Comparison of ENCODE assay signal across 15 cellular contexts in the genomic region with DNA sequence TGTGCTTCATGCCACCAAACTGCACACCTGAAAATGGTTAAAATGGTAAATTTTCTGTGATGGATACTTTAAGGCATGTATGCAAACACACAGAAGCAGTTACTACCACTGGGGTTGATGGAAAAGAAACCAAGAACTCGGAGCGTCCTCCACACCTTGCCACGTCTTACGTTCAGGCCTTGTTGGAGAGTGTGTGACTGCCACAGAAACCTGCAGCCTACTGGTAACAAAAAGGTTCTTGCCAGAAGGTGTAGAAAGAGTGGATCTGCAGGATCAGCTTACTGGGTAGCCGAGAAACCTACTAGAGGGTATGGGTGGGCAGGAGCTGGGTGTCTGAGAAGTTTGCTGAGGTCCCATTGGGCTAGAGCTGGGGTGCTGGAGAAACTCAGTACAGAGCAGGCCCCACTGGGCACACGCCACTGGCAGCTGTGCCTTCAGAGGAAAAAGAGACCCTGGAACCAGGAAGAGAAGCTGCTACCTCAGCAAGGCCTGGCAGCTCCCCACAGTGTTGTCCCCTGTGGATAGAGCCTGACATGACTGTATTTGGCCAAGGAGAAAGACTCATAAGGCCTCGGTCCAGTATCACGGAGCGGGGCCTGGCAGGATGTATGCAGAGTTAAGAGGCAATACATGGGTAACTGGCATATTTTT.
A peak's percentile ranks its signal among the peaks of the same experiment; 100 is the strongest.
DNase-seq lines count a peak whose midpoint lies in the region; ATAC-seq and TF ChIP-seq lines count a peak whose summit lies in the region.
"Had no signal": no experiment of that assay in that cellular context is flagged by ENCODE, and none has a peak within 500 bp of the region (broad histone marks: within the 10 kb centered on the region; RNA-seq: fewer than 3 reads in every experiment).

No MANE protein-coding gene starts in this region.

- no peak for TF ChIP-seq CTCF in WTC11 (IDR thresholded peaks at IDR 0.05)
- no peak for TF ChIP-seq CTCF in tibial artery (IDR thresholded peaks at IDR 0.05)

- no peaks in the 10 kb centered on the region for H3K36me3 ChIP-seq in tibial artery
- H3K36me3 ChIP-seq: lower lobe of right lung, upper lobe of right lung had no signal

- H3K4me3 Mint-ChIP-seq in WTC11 = no peak overlapping the region
- H3K4me3 Mint-ChIP-seq: activated naive CD4-positive, alpha-beta T cell treated with anti-CD3 and anti-CD28 coated beads, Interleukin-2, amount 10 ng/mL, durations not matched to agents 7 days and 5 days; nephron progenitor cell had no signal

- CTCF ChIA-PET in WTC11 (lab: Charles Lee) = interaction anchor here (1.7 kb wide), 1 partner anchor 14 kb away, joined by 6 read pairs; no protein-coding TSS in a partner anchor

- peak overlapping the region; percentile 29 to 56 for H3K27ac ChIP-seq in tibial artery
- H3K27ac ChIP-seq: lower lobe of right lung, upper lobe of right lung had no signal

- H3K4me3 ChIP-seq in tibial artery = no peak overlapping the region
- H3K4me3 ChIP-seq: lower lobe of right lung, upper lobe of right lung had no signal

- ATAC-seq in WTC11 (no peak), left lobe of liver (peak; percentile 21)
- ATAC-seq: lower lobe of right lung, upper lobe of right lung had no signal

- intact Hi-C loops in tibial artery (cut with DNase I; ENCODE audit: low total_unique reads) = no loop called here

- no peaks in the 10 kb centered on the region for H3K27me3 ChIP-seq in tibial artery
- H3K27me3 ChIP-seq: upper lobe of right lung had no signal

- no peaks in the 10 kb centered on the region for H3K9me3 ChIP-seq in tibial artery
- H3K9me3 ChIP-seq: lower lobe of right lung, upper lobe of right lung had no signal

- no peaks in the 10 kb centered on the region for H3K27me3 Mint-ChIP-seq in WTC11 (ENCODE audit: low read depth)

- peaks cover 16% of the 10 kb centered on the region for H3K9me3 Mint-ChIP-seq in WTC11

- peak; percentile 1 for DNase-seq in activated gamma-delta T cell treated with Interleukin-2 at 50 U/mL for 16 hours
- DNase-seq in activated gamma-delta T cell (lab: John Stamatoyannopoulos, UW) = no peak
- peak; percentile 1 for DNase-seq in WTC11 (ENCODE audit: low spot score)
- DNase-seq in left lobe of liver (ENCODE audit: low spot score) = peak; percentile 33
- peak in 1 of 2 donors; percentile 77 for DNase-seq in tibial artery
- no peak for DNase-seq in NCI-H2227 treated with DMSO at 0.1 percent for 48 hours (lab: John Stamatoyannopoulos, UW)
- no peak for DNase-seq in NCI-H524 (lab: John Stamatoyannopoulos, UW)
- DNase-seq in NCI-H748 (lab: John Stamatoyannopoulos, UW; ENCODE audit: unreplicated experiment) = no peak
- DNase-seq: activated naive CD4-positive, alpha-beta T cell treated with anti-CD3 and anti-CD28 coated beads, Interleukin-2, amount 10 ng/mL, durations not matched to agents 7 days and 5 days; DMS 273 treated with DMSO at 0.1 percent for 48 hours; lower lobe of right lung; nephron progenitor cell; stimulated activated CD4-positive, alpha-beta T cell treated with anti-CD3 and anti-CD28 coated beads, Interleukin-2, amount 100 ng/mL, for 48 hours; T1000 had no signal

- peaks cover 12% of the 10 kb centered on the region for H3K36me3 Mint-ChIP-seq in WTC11

- POLR2A ChIA-PET in WTC11 (lab: Charles Lee) = interaction anchor here (0.6 kb wide), 1 partner anchor 18 kb away, joined by 4 read pairs; no protein-coding TSS in a partner anchor

- H3K4me1 ChIP-seq in tibial artery = peaks cover 0 to 12% (median 9%) of the 10 kb centered on the region in 4 donors

- no peak overlapping the region for H3K27ac Mint-ChIP-seq in WTC11
- H3K27ac Mint-ChIP-seq: activated naive CD4-positive, alpha-beta T cell treated with anti-CD3 and anti-CD28 coated beads, Interleukin-2, amount 10 ng/mL, durations not matched to agents 7 days and 5 days; nephron progenitor cell had no signal

- H3K4me1 Mint-ChIP-seq in WTC11 = peaks cover 6% of the 10 kb centered on the region

TF ChIP-seq in WTC11, 78 proteins besides CTCF, POLR2A, EP300 and RAD21:
- TF ChIP-seq NFYB (CRISPR knock-in tag; conservative IDR thresholded peaks at IDR 0.05; ENCODE audit: low read depth) = no peak
- TF ChIP-seq IRF1 (CRISPR knock-in tag; IDR thresholded peaks at IDR 0.05) = no peak
- TF ChIP-seq, protein P1, sequence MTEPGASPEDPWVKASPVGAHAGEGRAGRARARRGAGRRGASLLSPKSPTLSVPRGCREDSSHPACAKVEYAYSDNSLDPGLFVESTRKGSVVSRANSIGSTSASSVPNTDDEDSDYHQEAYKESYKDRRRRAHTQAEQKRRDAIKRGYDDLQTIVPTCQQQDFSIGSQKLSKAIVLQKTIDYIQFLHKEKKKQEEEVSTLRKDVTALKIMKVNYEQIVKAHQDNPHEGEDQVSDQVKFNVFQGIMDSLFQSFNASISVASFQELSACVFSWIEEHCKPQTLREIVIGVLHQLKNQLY (CRISPR knock-in tag; IDR thresholded peaks at IDR 0.05) = no peak
- TF ChIP-seq ATF2 (CRISPR knock-in tag; IDR thresholded peaks at IDR 0.05; ENCODE audit: borderline replicate concordance, low read depth) = no peak
- TF ChIP-seq, protein P2, sequence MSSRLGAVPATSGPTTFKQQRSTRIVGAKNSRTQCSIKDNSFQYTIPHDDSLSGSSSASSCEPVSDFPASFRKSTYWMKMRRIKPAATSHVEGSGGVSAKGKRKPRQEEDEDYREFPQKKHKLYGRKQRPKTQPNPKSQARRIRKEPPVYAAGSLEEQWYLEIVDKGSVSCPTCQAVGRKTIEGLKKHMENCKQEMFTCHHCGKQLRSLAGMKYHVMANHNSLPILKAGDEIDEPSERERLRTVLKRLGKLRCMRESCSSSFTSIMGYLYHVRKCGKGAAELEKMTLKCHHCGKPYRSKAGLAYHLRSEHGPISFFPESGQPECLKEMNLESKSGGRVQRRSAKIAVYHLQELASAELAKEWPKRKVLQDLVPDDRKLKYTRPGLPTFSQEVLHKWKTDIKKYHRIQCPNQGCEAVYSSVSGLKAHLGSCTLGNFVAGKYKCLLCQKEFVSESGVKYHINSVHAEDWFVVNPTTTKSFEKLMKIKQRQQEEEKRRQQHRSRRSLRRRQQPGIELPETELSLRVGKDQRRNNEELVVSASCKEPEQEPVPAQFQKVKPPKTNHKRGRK (CRISPR knock-in tag; IDR thresholded peaks at IDR 0.05; ENCODE audit: borderline replicate concordance) = no peak
- no peak for TF ChIP-seq TP53 (CRISPR knock-in tag; IDR thresholded peaks at IDR 0.05)
- TF ChIP-seq, protein P3, sequence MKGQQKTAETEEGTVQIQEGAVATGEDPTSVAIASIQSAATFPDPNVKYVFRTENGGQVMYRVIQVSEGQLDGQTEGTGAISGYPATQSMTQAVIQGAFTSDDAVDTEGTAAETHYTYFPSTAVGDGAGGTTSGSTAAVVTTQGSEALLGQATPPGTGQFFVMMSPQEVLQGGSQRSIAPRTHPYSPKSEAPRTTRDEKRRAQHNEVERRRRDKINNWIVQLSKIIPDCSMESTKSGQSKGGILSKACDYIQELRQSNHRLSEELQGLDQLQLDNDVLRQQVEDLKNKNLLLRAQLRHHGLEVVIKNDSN (CRISPR knock-in tag; IDR thresholded peaks at IDR 0.05) = no peak
- no peak for TF ChIP-seq ZNF671 (CRISPR knock-in tag; IDR thresholded peaks at IDR 0.05)
- no peak for TF ChIP-seq NR1H2 (CRISPR knock-in tag; IDR thresholded peaks at IDR 0.05)
- TF ChIP-seq GABPB1 (CRISPR knock-in tag; IDR thresholded peaks at IDR 0.05) = no peak

Comparison
In these comparisons a context has a peak if more than half of its experiments do, and no peak if none do; other contexts are left out.
1. DNase-seq: peak in activated gamma-delta T cell treated with Interleukin-2 at 50 U/mL for 16 hours (single experiment), WTC11 (single experiment) and left lobe of liver (single experiment); none in activated gamma-delta T cell (single experiment), NCI-H2227 treated with DMSO at 0.1 percent for 48 hours (single experiment), NCI-H524 (0 of 2) and NCI-H748 (single experiment).